In genomic region chr1:218930879-218931278, GRCh38 we compare ENCODE assay signal across 22 cellular contexts.
DNase-seq lines count a peak whose midpoint lies in the region; ATAC-seq and TF ChIP-seq lines count a peak whose summit lies in the region.
"Had no signal": no experiment of that assay in that cellular context is flagged by ENCODE, and none has a peak within 500 bp of the region (broad histone marks: within the 10 kb centered on the region; RNA-seq: fewer than 3 reads in every experiment).

No MANE protein-coding gene starts in this region.

- H2AFZ ChIP-seq in OCI-LY7 (ENCODE audit: low read length) = no peak overlapping the region

- H3K9me2 ChIP-seq in OCI-LY7 (ENCODE audit: insufficient read depth, low read length) = no peaks in the 10 kb centered on the region
- H3K9me2 ChIP-seq: SK-N-SH had no signal

- H3K79me2 ChIP-seq in OCI-LY7 (ENCODE audit: insufficient read depth, low read depth, low read length) = no peaks in the 10 kb centered on the region

- no peak for ATAC-seq in HG03108 (IDR thresholded peaks at IDR 0.05; ENCODE audit: unreplicated experiment)
- ATAC-seq: left cardiac atrium had no signal

- H3K4me2 ChIP-seq in OCI-LY7 (ENCODE audit: low read length) = no peak overlapping the region
- H3K4me2 ChIP-seq: SK-N-SH had no signal

- H3K9me3 ChIP-seq in OCI-LY7 (ENCODE audit: low read length) = no peaks in the 10 kb centered on the region

- CTCF ChIA-PET in OCI-LY7 (lab: Charles Lee; ENCODE audit: unreplicated experiment) = no interaction called here

- H3K27ac ChIP-seq in OCI-LY7 (ENCODE audit: low read depth, low read length, poor library complexity, severe bottlenecking) = no peak overlapping the region
- H3K27ac ChIP-seq: upper lobe of left lung had no signal

- H3K4me3 ChIP-seq in choroid plexus epithelial cell (ENCODE audit: low read depth, low read length) (no peak overlapping the region), OCI-LY7 (ENCODE audit: low read depth, low read length, poor library complexity, severe bottlenecking) (no peak overlapping the region)
- H3K4me3 ChIP-seq: upper lobe of left lung had no signal

- H3K36me3 ChIP-seq in OCI-LY7 (ENCODE audit: insufficient read depth, low read length) = no peaks in the 10 kb centered on the region
- H3K36me3 ChIP-seq: upper lobe of left lung had no signal

- peak; percentile 87 for DNase-seq in AG09319 (ENCODE audit: extremely low read depth, low read depth)
- peak; percentile 13 for DNase-seq in HuH-7 (ENCODE audit: low spot score)
- DNase-seq in choroid plexus epithelial cell (ENCODE audit: low read depth) = peak; percentile 91
- peak; percentile 83 for DNase-seq in iris pigment epithelial cell (ENCODE audit: low read depth)
- no peak for DNase-seq in midbrain (lab: John Stamatoyannopoulos, UW)
- DNase-seq in activated naive CD4-positive, alpha-beta T cell treated with anti-CD3 and anti-CD28 coated beads, Interleukin-2, amount 50 U/mL, for 16 hours = no peak
- DNase-seq in OCI-LY7 (ENCODE audit: low spot score) = no peak
- DNase-seq: ACHN; activated CD4-positive, alpha-beta T cell treated with anti-CD3 and anti-CD28 coated beads for 48 hours; activated naive CD8-positive, alpha-beta T cell treated with anti-CD3 and anti-CD28 coated beads, Interleukin-2, amount 10 ng/mL, durations not matched to agents 7 days and 5 days; activated T-cell treated with anti-CD3 and anti-CD28 coated beads, Interleukin-2, amount 50 U/mL, for 1 hour; cerebellar nuclear complex; hypothalamus; Karpas-422; left cardiac atrium; NCI-H187; NCI-H446 treated with DMSO at 0.1 percent for 48 hours; SK-N-SH; stimulated activated CD4-positive, alpha-beta T cell treated with anti-CD3 and anti-CD28 coated beads, Interleukin-12 subunit alpha, Interleukin-12 subunit beta, amount 100 ng/mL, for 4 hours; stimulated activated naive CD4-positive, alpha-beta T cell treated with Interleukin-2 at 50 U/mL for 16 hours; upper lobe of left lung had no signal

- TF ChIP-seq CTCF in AG09319 (IDR thresholded peaks at IDR 0.05; ENCODE audit: low read depth, low read length) (no peak), choroid plexus epithelial cell (conservative IDR thresholded peaks at IDR 0.05; ENCODE audit: low read depth, low read length) (no peak), OCI-LY7 (conservative IDR thresholded peaks at IDR 0.05; ENCODE audit: low read length) (no peak)

- POLR2A ChIA-PET in OCI-LY7 (lab: Charles Lee) = interaction anchor here (1.2 kb wide), 1 partner anchor 11 kb away, joined by 3 read pairs; no protein-coding TSS in a partner anchor

- no peaks in the 10 kb centered on the region for H4K20me1 ChIP-seq in OCI-LY7 (ENCODE audit: insufficient read depth, low read length)

- intact Hi-C loops in OCI-LY7 (cut with micrococcal nuclease; ENCODE audit: unreplicated experiment) = no loop called here

- no peaks in the 10 kb centered on the region for H3K4me1 ChIP-seq in OCI-LY7 (ENCODE audit: insufficient read depth, low read length, poor library complexity, severe bottlenecking)
- H3K4me1 ChIP-seq: upper lobe of left lung had no signal

- no TSS peak for BruUV-seq in OCI-LY7 (replicated peaks; lab: Mats Ljungman, UMichigan)

Comparison
In these comparisons a context has a peak if more than half of its experiments do, and no peak if none do; other contexts are left out.
1. DNase-seq: peak in AG09319 (single experiment), HuH-7 (single experiment), choroid plexus epithelial cell (single experiment) and iris pigment epithelial cell (single experiment); none in midbrain (single experiment), activated naive CD4-positive, alpha-beta T cell treated with anti-CD3 and anti-CD28 coated beads, Interleukin-2, amount 50 U/mL, for 16 hours (single experiment) and OCI-LY7 (single experiment).